Comparison of ENCODE assay signal across 20 cellular contexts in the genomic region with DNA sequence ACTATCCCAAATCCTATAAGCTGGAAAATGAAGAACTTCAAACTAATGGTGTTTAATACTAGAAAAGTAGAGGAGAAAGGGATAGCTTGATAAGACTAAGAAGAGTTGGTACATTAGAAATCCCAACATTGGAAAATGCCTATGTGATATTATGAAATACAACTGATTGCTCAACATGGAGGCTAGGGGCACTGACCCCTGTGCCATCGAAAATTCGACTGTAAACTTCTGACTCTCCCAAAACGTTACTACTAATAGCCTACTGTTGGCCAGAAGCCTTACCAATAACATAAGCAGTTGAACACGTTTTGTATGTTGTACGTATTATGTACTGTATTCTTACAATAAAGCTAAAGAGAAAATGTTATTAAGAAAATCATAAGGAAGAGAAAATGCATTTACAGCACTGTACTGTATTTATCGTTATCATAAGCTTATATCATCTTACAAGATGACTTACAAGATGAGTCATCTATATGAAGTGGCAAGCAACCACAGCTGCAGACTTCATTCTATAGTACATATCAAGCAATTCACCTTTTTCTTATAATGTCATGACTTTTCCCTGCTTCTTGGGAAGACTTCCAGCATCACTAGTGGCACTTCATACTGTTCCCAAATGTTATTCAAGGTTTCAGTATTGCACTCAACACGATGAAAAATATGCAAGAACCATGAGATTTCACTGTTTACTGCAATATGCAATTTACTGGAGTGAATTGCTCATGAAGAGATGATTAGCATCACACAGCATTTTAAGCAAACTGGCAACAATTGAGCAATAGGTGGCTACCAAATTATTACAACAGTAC. TPM values are rescaled to one million over a fixed set of nuclear protein-coding genes. Genes with fewer than 3 reads are reported as not detected.
DNase-seq lines count a peak whose midpoint lies in the region; ATAC-seq, FAIRE-seq and TF ChIP-seq lines count a peak whose summit lies in the region.
"Had no signal": no experiment of that assay in that cellular context is flagged by ENCODE, and none has a peak within 500 bp of the region (broad histone marks: within the 10 kb centered on the region; RNA-seq: fewer than 3 reads in every experiment).

No MANE protein-coding gene starts in this region.

- 57% methylated on average over 7 of the region's 7 CpGs for WGBS in K562 (ENCODE audit: insufficient coverage, low coverage, missing lambda C conversion rate)
- 37% methylated on average over 7 of the region's 7 CpGs for WGBS in liver
- 80 to 81% methylated on average over 7 of the region's 7 CpGs for WGBS in aorta, 2 donors

- H3K79me2 ChIP-seq in K562 (ENCODE audit: control insufficient read depth, insufficient read depth, low read length), result no peaks in the 10 kb centered on the region

- no peak overlapping the region for H3K27ac Mint-ChIP-seq in activated CD4-positive, alpha-beta T cell treated with anti-CD3 and anti-CD28 coated beads for 36 hours

- no peak for FAIRE-seq in K562 (lab: Jason Lieb, UNC)
- FAIRE-seq: A204.1, RCC 7860 had no signal

- peaks cover 5% of the 10 kb centered on the region for H3K4me1 Mint-ChIP-seq in activated CD4-positive, alpha-beta T cell treated with anti-CD3 and anti-CD28 coated beads for 36 hours
- H3K4me1 Mint-ChIP-seq: T-helper 17 cell had no signal

- no peak overlapping the region for H3K4me2 ChIP-seq in K562 (ENCODE audit: insufficient read depth, low read length)

- no peak for TF ChIP-seq POLR2A in K562 (conservative IDR thresholded peaks at IDR 0.05)

- H3K9me3 ChIP-seq in K562 (replicated peaks; ENCODE audit: control insufficient read depth, insufficient read depth, low read depth, low read length) (no peaks in the 10 kb centered on the region), liver (ENCODE audit: control insufficient read depth in 4 of 4, low read length in 3 of 4) (no peaks in the 10 kb centered on the region), aorta (ENCODE audit: control insufficient read depth, low read length) (no peaks in the 10 kb centered on the region)
- H3K9me3 ChIP-seq: neutrophil, right atrium auricular region, suprapubic skin had no signal

- H3K9me3 Mint-ChIP-seq in activated CD4-positive, alpha-beta T cell treated with anti-CD3 and anti-CD28 coated beads for 36 hours (ENCODE audit: low read depth), result no peaks in the 10 kb centered on the region

- CTCF ChIA-PET in activated CD4-positive, alpha-beta T cell treated with anti-CD3 and anti-CD28 coated beads for 36 hours (lab: Charles Lee), result interaction anchor here (0.5 kb wide), 1 partner anchor 67 kb away, joined by 3 read pairs; no protein-coding TSS in a partner anchor
- CTCF ChIA-PET in K562 (lab: Yijun Ruan, JAX; ENCODE audit: low intra/inter-chr PET ratio), result no interaction called here

- peaks cover 30% of the 10 kb centered on the region for H3K36me3 Mint-ChIP-seq in activated CD4-positive, alpha-beta T cell treated with anti-CD3 and anti-CD28 coated beads for 36 hours (ENCODE audit: low read depth)

- no peak overlapping the region for H2AFZ ChIP-seq in K562 (ENCODE audit: low read depth, low read length)

- H3K27ac ChIP-seq in K562 (ENCODE audit: extremely low read depth, low read depth, low read length) (no peak overlapping the region), liver (ENCODE audit: low read depth in 1 of 2, low read length in 2 of 2) (peak overlapping the region in 1 of 2 donors; percentile 19), aorta (ENCODE audit: low read depth in 1 of 2, low read length in 2 of 2) (no peak overlapping the region)
- H3K27ac ChIP-seq: HL-60, neutrophil, right atrium auricular region, suprapubic skin had no signal

- POLR2A ChIA-PET in activated CD4-positive, alpha-beta T cell treated with anti-CD3 and anti-CD28 coated beads for 36 hours (lab: Charles Lee), result no interaction called here
- POLR2A ChIA-PET in K562 (lab: Yijun Ruan, JAX), result interaction anchor here (0.6 to 1.8 kb wide), 2 partner anchors 106 to 241 kb away, joined by 4 to 5 read pairs; a partner anchor contains a TSS

- H3K36me3 ChIP-seq in K562 (ENCODE audit: control insufficient read depth, insufficient read depth, low read length), result peaks cover 51% of the 10 kb centered on the region; the same call in 2 of the 3 replicates
- H3K36me3 ChIP-seq in liver (ENCODE audit: control insufficient read depth in 4 of 4, insufficient read depth in 3 of 4, low read depth in 1 of 4, low read length in 3 of 4), result peaks cover 20 to 45% (median 34%) of the 10 kb centered on the region in 4 donors
- peaks cover 9 to 16% of the 10 kb centered on the region in 2 donors for H3K36me3 ChIP-seq in aorta (ENCODE audit: control insufficient read depth in 1 of 2, insufficient read depth in 2 of 2, low read length in 1 of 2)

- H4K20me1 ChIP-seq in K562 (replicated peaks; ENCODE audit: control insufficient read depth, insufficient read depth, low read length), result no peaks in the 10 kb centered on the region

- H3K4me3 ChIP-seq in K562 (no peak overlapping the region), liver (ENCODE audit: low read depth in 1 of 3, low read length in 3 of 3) (no peak overlapping the region), aorta (ENCODE audit: low read length in 2 of 2) (no peak overlapping the region)
- H3K4me3 ChIP-seq: dorsolateral prefrontal cortex, right atrium auricular region, suprapubic skin had no signal

- H3K27me3 ChIP-seq in K562 (ENCODE audit: control insufficient read depth in 2 of 2, insufficient read depth in 2 of 2, low read length in 2 of 2) (no peaks in the 10 kb centered on the region), liver (ENCODE audit: control insufficient read depth in 4 of 4, insufficient read depth in 4 of 4, low read length in 3 of 4) (no peaks in the 10 kb centered on the region), aorta (ENCODE audit: control insufficient read depth in 1 of 2, insufficient read depth in 2 of 2, low read length in 1 of 2) (no peaks in the 10 kb centered on the region)
- H3K27me3 ChIP-seq: dorsolateral prefrontal cortex, neutrophil, right atrium auricular region, suprapubic skin had no signal

- no peaks in the 10 kb centered on the region for H3K9me1 ChIP-seq in K562 (ENCODE audit: control insufficient read depth, insufficient read depth, low read length)

- intact Hi-C loops in activated CD4-positive, alpha-beta T cell treated with anti-CD3 and anti-CD28 coated beads for 36 hours (cut with DNase I, micrococcal nuclease), result no loop called here
- intact Hi-C loops in K562 (cut with micrococcal nuclease), result no loop called here
- intact Hi-C loops in aorta (cut with DNase I), result no loop called here

- TF ChIP-seq CTCF in K562 (IDR thresholded peaks at IDR 0.05 in 2 of 3, conservative IDR thresholded peaks at IDR 0.05 in 1 of 3; ENCODE audit: insufficient read depth in 2 of 3, low read depth in 1 of 3, low read length in 3 of 3), result no peak
- no peak for TF ChIP-seq CTCF in liver (IDR thresholded peaks at IDR 0.05; ENCODE audit: low read depth, low read length, missing input control)

- no peak for DNase-seq in activated CD4-positive, alpha-beta T cell treated with anti-CD3 and anti-CD28 coated beads for 36 hours
- DNase-seq in activated CD4-positive, alpha-beta T cell treated with anti-CD3 and anti-CD28 coated beads, Interleukin-2, amount 50 U/mL, for 4 hours, result no peak
- peak; percentile 12 for DNase-seq in LHCN-M2 (ENCODE audit: low read depth)
- no peak for DNase-seq in K562 (ENCODE audit: extremely low read depth in 1 of 4, low spot score in 3 of 4)
- DNase-seq in aorta, result no peak
- no peak for DNase-seq in NCI-H2107 (lab: John Stamatoyannopoulos, UW)
- DNase-seq: activated CD4-positive, alpha-beta T cell treated with anti-CD3 and anti-CD28 coated beads for 48 hours; activated effector memory CD4-positive, alpha-beta T cell treated with Interleukin-2 at 50 U/mL for 16 hours; dorsolateral prefrontal cortex; NCI-H2081; NCI-H748 treated with DMSO at 0.1 percent for 48 hours; T-helper 17 cell had no signal

- no peak for TF ChIP-seq RAD21 in K562 (CRISPR knock-in tag; conservative IDR thresholded peaks at IDR 0.05 in 1 of 2, IDR thresholded peaks at IDR 0.05 in 1 of 2)
- peak; percentile 48 to 61 for TF ChIP-seq RAD21 in liver (IDR thresholded peaks at IDR 0.05)

- ATAC-seq in activated CD4-positive, alpha-beta T cell treated with anti-CD3 and anti-CD28 coated beads for 36 hours, result peak; percentile 61
- ATAC-seq in K562 (no peak), aorta (ENCODE audit: low FRiP score) (no peak), GM21515 (IDR thresholded peaks at IDR 0.05; ENCODE audit: unreplicated experiment) (no peak)
- ATAC-seq: T-helper 17 cell had no signal

- H3K27me3 Mint-ChIP-seq in activated CD4-positive, alpha-beta T cell treated with anti-CD3 and anti-CD28 coated beads for 36 hours, result no peaks in the 10 kb centered on the region
- H3K27me3 Mint-ChIP-seq: T-helper 17 cell had no signal

- in situ Hi-C loops in K562 (cut with MboI), result no loop called here

- H3K9ac ChIP-seq in K562 (ENCODE audit: insufficient read depth in 1 of 2, low read depth in 2 of 2, low read length in 2 of 2) (no peak overlapping the region), liver (ENCODE audit: low read depth in 1 of 2, low read length in 2 of 2) (no peak overlapping the region)

- no peak for TF ChIP-seq EP300 in K562 (IDR thresholded peaks at IDR 0.05; ENCODE audit: low read length)

- H3K4me1 ChIP-seq in K562 (replicated peaks in 1 of 2; ENCODE audit: control insufficient read depth in 2 of 2, insufficient read depth in 2 of 2, low read length in 2 of 2) (no peaks in the 10 kb centered on the region; a peak in 1 of 5 replicates), liver (ENCODE audit: control insufficient read depth in 4 of 4, insufficient read depth in 4 of 4, low read length in 3 of 4) (peaks cover 4 to 15% (median 10%) of the 10 kb centered on the region in 4 donors), aorta (ENCODE audit: control insufficient read depth in 1 of 2, insufficient read depth in 2 of 2, low read length in 2 of 2) (no peaks in the 10 kb centered on the region)
- H3K4me1 ChIP-seq: right atrium auricular region, suprapubic skin had no signal

- BruUV-seq in K562 (replicated peaks; lab: Mats Ljungman, UMichigan), result no TSS peak

- H3K4me3 Mint-ChIP-seq in activated CD4-positive, alpha-beta T cell treated with anti-CD3 and anti-CD28 coated beads for 36 hours, result no peak overlapping the region
- H3K4me3 Mint-ChIP-seq: T-helper 17 cell had no signal

RNA-seq across cellular contexts. Expression of a gene that starts 12.9 kb away (rescaled TPM):
- 1 to 10 TPM; 1.5 to 2.1 TPM for total RNA-seq in activated CD4-positive, alpha-beta T cell treated with anti-CD3 and anti-CD28 coated beads for 36 hours
- total RNA-seq in LHCN-M2 (2014; rRNA removed) (1.7 and 1.8 TPM in 2 replicates), K562 (2014; rRNA removed) (0.53 and 1.2 TPM in 2 replicates), K562 (2014; rRNA removed; fragmentation: Illumina TruSeq; extraction: Trizol) (0.80 and 0.91 TPM in 2 replicates), K562 (2015; rRNA removed; fragmentation: Illumina TruSeq; extraction: Trizol) (1.1 and 1.3 TPM in 2 replicates), K562 (2021) (1.0 and 1.5 TPM in 2 replicates), liver (1 to 10 TPM; 2.2 to 3.8 TPM), aorta (100 to 1,000 TPM in 1 of 2 donors, 10 to 100 TPM in 1; 50.0 to 107 TPM)
- 0.77 TPM for polyA plus RNA-seq in LHCN-M2 (2012)
- total RNA-seq in K562 (2011; cell fraction: chromatin; rRNA removed; ENCODE audit: low replicate concordance), result 4.0 and 6.1 TPM in 2 replicates
- 2.0 and 2.1 TPM in 2 replicates for total RNA-seq in K562 (2011; cell fraction: nucleolus; rRNA removed)
- total RNA-seq in K562 (2011; cell fraction: nucleoplasm; rRNA removed), result 3.4 and 4.0 TPM in 2 replicates
- polyA plus RNA-seq in K562 (2011; rRNA removed) (2.5 and 3.9 TPM in 2 replicates), K562 (2014; fragmentation: Illumina TruSeq; extraction: Trizol) (1.2 and 1.3 TPM in 2 replicates), K562 (2014; fragmentation: Nextera tagmentation; extraction: Ambion mirVana) (1 to 10 TPM in 1 of 2 experiments, under 1 TPM in 1; 0.84 to 1.3 TPM), K562 (2014; rRNA removed) (1.0 and 1.6 TPM in 2 replicates), liver (1 to 10 TPM; 2.3 to 2.4 TPM), aorta (100 to 1,000 TPM in 1 of 2 donors, 10 to 100 TPM in 1; 75.0 to 115 TPM)
- 0.70 and 2.2 TPM in 2 replicates for polyA plus RNA-seq in K562 (2011; cell fraction: cytosol; rRNA removed)
- 9.9 and 15.1 TPM in 2 replicates for polyA plus RNA-seq in K562 (2011; cell fraction: nucleus; rRNA removed)
- 1.1 and 2.8 TPM in 2 replicates for polyA plus RNA-seq in K562 (2012)
- 0.96 and 1.1 TPM in 2 replicates for polyA minus RNA-seq in K562 (2011; rRNA and poly(A)+ RNA removed)
- polyA minus RNA-seq in K562 (2011; cell fraction: cytosol; rRNA and poly(A)+ RNA removed), result not detected in 2 replicates
- 0.81 and 1.6 TPM in 2 replicates for polyA minus RNA-seq in K562 (2011; cell fraction: nucleus; rRNA and poly(A)+ RNA removed)

RNA-seq across cellular contexts. Expression of a gene that starts 55.3 kb away (rescaled TPM):
- 10 to 100 TPM; 31.4 to 44.8 TPM for total RNA-seq in activated CD4-positive, alpha-beta T cell treated with anti-CD3 and anti-CD28 coated beads for 36 hours
- total RNA-seq in LHCN-M2 (2014; rRNA removed) (5.6 and 6.1 TPM in 2 replicates), K562 (2014; rRNA removed) (9.1 TPM in 2 replicates), K562 (2014; rRNA removed; fragmentation: Illumina TruSeq; extraction: Trizol) (16.8 and 17.7 TPM in 2 replicates), K562 (2015; rRNA removed; fragmentation: Illumina TruSeq; extraction: Trizol) (24.9 and 25.8 TPM in 2 replicates), K562 (2021) (10.2 and 10.3 TPM in 2 replicates), liver (100 to 1,000 TPM in 1 of 2 donors, 10 to 100 TPM in 1; 79.7 to 122 TPM), aorta (100 to 1,000 TPM in 1 of 2 donors, 10 to 100 TPM in 1; 68.2 to 128 TPM)
- polyA plus RNA-seq in LHCN-M2 (2012), result 3.1 TPM
- total RNA-seq in K562 (2011; cell fraction: chromatin; rRNA removed; ENCODE audit: low replicate concordance), result 5.0 and 8.1 TPM in 2 replicates
- 5.3 and 6.3 TPM in 2 replicates for total RNA-seq in K562 (2011; cell fraction: nucleolus; rRNA removed)
- total RNA-seq in K562 (2011; cell fraction: nucleoplasm; rRNA removed), result 3.4 and 10.4 TPM in 2 replicates
- polyA plus RNA-seq in K562 (2011; rRNA removed) (12.5 and 31.4 TPM in 2 replicates), K562 (2014; fragmentation: Illumina TruSeq; extraction: Trizol) (9.0 and 11.2 TPM in 2 replicates), K562 (2014; fragmentation: Nextera tagmentation; extraction: Ambion mirVana) (10 to 100 TPM in 1 of 2 experiments, 1 to 10 TPM in 1; 8.6 to 11.6 TPM), K562 (2014; rRNA removed) (10.3 and 13.3 TPM in 2 replicates), liver (10 to 100 TPM; 17.3 to 45.1 TPM), aorta (10 to 100 TPM; 16.8 to 94.4 TPM)
- polyA plus RNA-seq in K562 (2011; cell fraction: cytosol; rRNA removed), result 1.5 and 17.3 TPM in 2 replicates
- polyA plus RNA-seq in K562 (2011; cell fraction: nucleus; rRNA removed), result 0.84 and 4.7 TPM in 2 replicates
- polyA plus RNA-seq in K562 (2012), result 13.6 and 43.2 TPM in 2 replicates
- 13.4 and 52.0 TPM in 2 replicates for polyA minus RNA-seq in K562 (2011; rRNA and poly(A)+ RNA removed)
- 5.1 and 12.9 TPM in 2 replicates for polyA minus RNA-seq in K562 (2011; cell fraction: cytosol; rRNA and poly(A)+ RNA removed)
- 0.54 and 5.8 TPM in 2 replicates for polyA minus RNA-seq in K562 (2011; cell fraction: nucleus; rRNA and poly(A)+ RNA removed)

RNA-seq across cellular contexts. Expression of a gene that starts 55.5 kb away (rescaled TPM):
- total RNA-seq in activated CD4-positive, alpha-beta T cell treated with anti-CD3 and anti-CD28 coated beads for 36 hours, result 10 to 100 TPM; 30.4 to 35.6 TPM
- 25.6 and 34.7 TPM in 2 replicates for total RNA-seq in LHCN-M2 (2014; rRNA removed)
- 28.5 TPM for polyA plus RNA-seq in LHCN-M2 (2012)
- 58.0 and 102 TPM in 2 replicates for total RNA-seq in K562 (2011; cell fraction: chromatin; rRNA removed; ENCODE audit: low replicate concordance)
- total RNA-seq in K562 (2011; cell fraction: nucleolus; rRNA removed), result 29.4 and 37.9 TPM in 2 replicates
- total RNA-seq in K562 (2011; cell fraction: nucleoplasm; rRNA removed), result 63.1 and 95.9 TPM in 2 replicates
- total RNA-seq in K562 (2014; rRNA removed), result 22.9 and 26.0 TPM in 2 replicates
- 25.4 and 33.8 TPM in 2 replicates for total RNA-seq in K562 (2014; rRNA removed; fragmentation: Illumina TruSeq; extraction: Trizol)
- 24.1 and 24.5 TPM in 2 replicates for total RNA-seq in K562 (2015; rRNA removed; fragmentation: Illumina TruSeq; extraction: Trizol)
- 28.3 and 29.2 TPM in 2 replicates for total RNA-seq in K562 (2021)
- polyA plus RNA-seq in K562 (2011; rRNA removed), result 40.2 and 41.8 TPM in 2 replicates
- polyA plus RNA-seq in K562 (2011; cell fraction: cytosol; rRNA removed), result 30.1 and 33.6 TPM in 2 replicates
- polyA plus RNA-seq in K562 (2011; cell fraction: nucleus; rRNA removed), result 47.7 and 48.1 TPM in 2 replicates
- polyA plus RNA-seq in K562 (2012), result 21.9 and 35.8 TPM in 2 replicates
- polyA plus RNA-seq in K562 (2014; fragmentation: Illumina TruSeq; extraction: Trizol), result 33.5 and 35.0 TPM in 2 replicates
- 10 to 100 TPM in 1 of 2 experiments, 1 to 10 TPM in 1; 7.4 to 19.9 TPM for polyA plus RNA-seq in K562 (2014; fragmentation: Nextera tagmentation; extraction: Ambion mirVana)
- polyA plus RNA-seq in K562 (2014; rRNA removed), result 21.9 and 23.9 TPM in 2 replicates
- 64.6 and 65.9 TPM in 2 replicates for polyA minus RNA-seq in K562 (2011; rRNA and poly(A)+ RNA removed)
- polyA minus RNA-seq in K562 (2011; cell fraction: cytosol; rRNA and poly(A)+ RNA removed), result 26.5 and 27.6 TPM in 2 replicates
- polyA minus RNA-seq in K562 (2011; cell fraction: nucleus; rRNA and poly(A)+ RNA removed), result 18.3 and 34.0 TPM in 2 replicates
- 10 to 100 TPM; 23.2 to 45.9 TPM for total RNA-seq in liver
- polyA plus RNA-seq in liver, result 10 to 100 TPM; 11.2 to 13.9 TPM
- 10 to 100 TPM; 60.1 to 74.0 TPM for total RNA-seq in aorta
- polyA plus RNA-seq in aorta, result 10 to 100 TPM; 20.3 to 20.8 TPM

Comparison
In these comparisons a context has a peak if more than half of its experiments do, and no peak if none do; other contexts are left out.
1. RNA of a gene that starts 12.9 kb away (total RNA-seq): 50.0 to 107 TPM in aorta; 2.2 to 3.8 TPM in liver, 1.5 to 2.1 TPM in activated CD4-positive, alpha-beta T cell treated with anti-CD3 and anti-CD28 coated beads for 36 hours, 1.7 to 1.8 TPM in LHCN-M2 and 0.53 to 6.1 TPM in K562; every median in the first group is over 4 times any median in the second.